13 cellular contexts compared by ENCODE assay signal in the genomic region with DNA sequence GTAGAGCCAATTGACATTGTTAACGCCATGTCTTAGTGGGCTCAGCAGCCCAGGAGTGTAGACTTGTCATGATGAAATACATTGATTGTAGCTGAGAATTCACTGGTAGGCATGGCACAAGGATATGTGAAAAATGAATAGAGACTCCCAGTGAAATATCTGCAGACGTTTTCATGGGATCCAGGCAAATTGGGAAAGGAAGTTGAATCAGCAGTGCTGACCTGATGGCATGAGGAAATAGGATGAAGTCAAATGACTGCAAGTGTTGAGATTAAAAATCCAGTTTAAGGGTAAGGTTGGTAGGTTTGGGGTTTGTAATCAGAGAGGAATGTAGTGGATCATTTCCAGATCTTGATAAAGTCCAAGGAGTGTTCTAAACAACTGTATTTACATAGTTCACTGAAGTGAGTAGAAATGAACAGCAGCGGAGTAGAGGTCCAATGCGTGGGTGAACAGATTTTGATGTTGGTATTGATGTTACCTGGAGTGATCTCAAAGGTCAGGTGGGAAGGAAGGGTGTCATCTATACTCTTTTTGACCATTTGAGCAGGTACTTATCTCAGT. TPM values are rescaled to one million over a fixed set of nuclear protein-coding genes. Genes with fewer than 3 reads are reported as not detected.
A peak's percentile ranks its signal among the peaks of the same experiment; 100 is the strongest.
DNase-seq lines count a peak whose midpoint lies in the region; ATAC-seq and TF ChIP-seq lines count a peak whose summit lies in the region.
"Had no signal": no experiment of that assay in that cellular context is flagged by ENCODE, and none has a peak within 500 bp of the region (broad histone marks: within the 10 kb centered on the region; RNA-seq: fewer than 3 reads in every experiment).

No MANE protein-coding gene starts in this region.

- H3K4me3 Mint-ChIP-seq in endothelial cell (ENCODE audit: unreplicated experiment): no peak overlapping the region
- H3K4me3 Mint-ChIP-seq: activated naive CD4-positive, alpha-beta T cell treated with anti-CD3 and anti-CD28 coated beads, Interleukin-2, amount 10 ng/mL, durations not matched to agents 7 days and 5 days; endodermal cell had no signal

- peaks cover 13% of the 10 kb centered on the region; the same call in 1 of the 2 replicates for H3F3A ChIP-seq in GM23248 (ENCODE audit: insufficient read depth)

- peak overlapping the region in 1 of 2 donors; percentile 30 for H3K27ac Mint-ChIP-seq in activated naive CD4-positive, alpha-beta T cell treated with anti-CD3 and anti-CD28 coated beads, Interleukin-2, amount 50 U/mL, for 72 hours
- H3K27ac Mint-ChIP-seq in endothelial cell (ENCODE audit: unreplicated experiment): no peak overlapping the region
- H3K27ac Mint-ChIP-seq: activated naive CD4-positive, alpha-beta T cell treated with anti-CD3 and anti-CD28 coated beads, Interleukin-2, amount 10 ng/mL, durations not matched to agents 7 days and 5 days; endodermal cell had no signal

- H3K4me1 ChIP-seq in GM23248 (ENCODE audit: insufficient read depth): peaks cover 14% of the 10 kb centered on the region
- peaks cover 7% of the 10 kb centered on the region for H3K4me1 ChIP-seq in fibroblast of lung (ENCODE audit: control insufficient read depth, extremely low read depth, insufficient read depth, low read length)
- H3K4me1 ChIP-seq: Peyer's patch had no signal

- no peaks in the 10 kb centered on the region for H3K79me2 ChIP-seq in GM23248 (ENCODE audit: insufficient read depth)
- no peaks in the 10 kb centered on the region for H3K79me2 ChIP-seq in fibroblast of lung (ENCODE audit: control insufficient read depth, insufficient read depth, low read length)

- H4K20me1 ChIP-seq in GM23248 (ENCODE audit: insufficient read depth): no peaks in the 10 kb centered on the region
- no peaks in the 10 kb centered on the region for H4K20me1 ChIP-seq in fibroblast of lung (ENCODE audit: control insufficient read depth, extremely low read depth, insufficient read depth, low read length)

- TF ChIP-seq CTCF in fibroblast of lung (conservative IDR thresholded peaks at IDR 0.05 in 1 of 2, IDR thresholded peaks at IDR 0.05 in 1 of 2; ENCODE audit: low read depth in 1 of 2, low read length in 2 of 2) (no peak), endothelial cell (IDR thresholded peaks at IDR 0.05; ENCODE audit: unreplicated experiment) (no peak)

- WGBS in GM23248 (ENCODE audit: low coverage in 1 of 2, low lambda C conversion rate in 2 of 2, missing lambda C conversion rate in 2 of 2), 2 experiments: 40 to 41% methylated on average over 4 of the region's 4 CpGs

- ATAC-seq in activated naive CD4-positive, alpha-beta T cell treated with anti-CD3 and anti-CD28 coated beads, Interleukin-2, amount 50 U/mL, for 72 hours: no peak
- no peak for ATAC-seq in GM18520 (IDR thresholded peaks at IDR 0.05; ENCODE audit: unreplicated experiment)
- ATAC-seq: activated CD4-positive, CD25-positive, alpha-beta regulatory T cell treated with anti-CD3 and anti-CD28 coated beads, Interleukin-2, amount 50 U/mL, for 24 hours had no signal

- DNase-seq in GM23248 (peak; percentile 80), RPMI7951 (ENCODE audit: low read depth) (peak; percentile 93), fibroblast of lung (ENCODE audit: low read depth in 2 of 2) (peak; percentile 82 to 88), renal cortical epithelial cell (ENCODE audit: low read depth) (peak; percentile 93), NCI-H82 (lab: John Stamatoyannopoulos, UW) (no peak), endothelial cell (ENCODE audit: low spot score) (no peak)
- DNase-seq in activated naive CD4-positive, alpha-beta T cell treated with anti-CD3 and anti-CD28 coated beads, Interleukin-2, amount 50 U/mL, for 72 hours (ENCODE audit: low spot score in 2 of 2): no peak
- DNase-seq: activated naive CD4-positive, alpha-beta T cell treated with anti-CD3 and anti-CD28 coated beads, Interleukin-2, amount 10 ng/mL, durations not matched to agents 7 days and 5 days; endodermal cell; NCI-H1436; Peyer's patch had no signal

- H3K36me3 ChIP-seq in GM23248 (ENCODE audit: low read depth) (peaks cover 9% of the 10 kb centered on the region; the same call in 1 of the 2 replicates), fibroblast of lung (ENCODE audit: control insufficient read depth, insufficient read depth, low read length) (no peaks in the 10 kb centered on the region)

- no peak overlapping the region for H3K4me3 ChIP-seq in GM23248
- no peak overlapping the region for H3K4me3 ChIP-seq in fibroblast of lung (replicated peaks in 1 of 4; ENCODE audit: control extremely low read depth in 1 of 4, insufficient read depth in 1 of 4, low read depth in 3 of 4, low read length in 4 of 4)
- H3K4me3 ChIP-seq: Peyer's patch had no signal

- no peaks in the 10 kb centered on the region for H3K9me3 Mint-ChIP-seq in activated naive CD4-positive, alpha-beta T cell treated with anti-CD3 and anti-CD28 coated beads, Interleukin-2, amount 50 U/mL, for 72 hours
- H3K9me3 Mint-ChIP-seq in endothelial cell (ENCODE audit: unreplicated experiment): no peaks in the 10 kb centered on the region
- H3K9me3 Mint-ChIP-seq: activated naive CD4-positive, alpha-beta T cell treated with anti-CD3 and anti-CD28 coated beads, Interleukin-2, amount 10 ng/mL, durations not matched to agents 7 days and 5 days; endodermal cell had no signal

- H3K27ac ChIP-seq in GM23248 (peak overlapping the region; percentile 50; the same call in 1 of the 2 replicates), fibroblast of lung (ENCODE audit: insufficient read depth, low read length) (no peak overlapping the region)
- H3K27ac ChIP-seq: Peyer's patch had no signal

- H3K4me1 Mint-ChIP-seq in endothelial cell (ENCODE audit: unreplicated experiment): peaks cover 14% of the 10 kb centered on the region

- H2AFZ ChIP-seq in GM23248 (no peak overlapping the region), fibroblast of lung (ENCODE audit: low read length) (no peak overlapping the region)

- no peaks in the 10 kb centered on the region for H3K9me2 ChIP-seq in GM23248 (ENCODE audit: insufficient read depth)

- H3K9me3 ChIP-seq in GM23248 (ENCODE audit: low read depth): no peaks in the 10 kb centered on the region
- no peaks in the 10 kb centered on the region for H3K9me3 ChIP-seq in fibroblast of lung (ENCODE audit: control insufficient read depth, insufficient read depth, low read depth, low read length)
- H3K9me3 ChIP-seq: Peyer's patch had no signal

- H3K9ac ChIP-seq in GM23248 (no peak overlapping the region), fibroblast of lung (ENCODE audit: insufficient read depth, low read length) (no peak overlapping the region)

- in situ Hi-C loops in GM23248 (cut with MboI): no loop called here

- no peaks in the 10 kb centered on the region for H3K27me3 ChIP-seq in GM23248 (replicated peaks; ENCODE audit: insufficient read depth)
- H3K27me3 ChIP-seq in fibroblast of lung (ENCODE audit: control insufficient read depth, insufficient read depth, low read length): no peaks in the 10 kb centered on the region
- H3K27me3 ChIP-seq: Peyer's patch had no signal

- peak overlapping the region; percentile 14 for H3K4me2 ChIP-seq in GM23248 (ENCODE audit: unreplicated experiment)
- no peak overlapping the region for H3K4me2 ChIP-seq in fibroblast of lung (ENCODE audit: extremely low read depth, insufficient read depth, low read length)

- H3K36me3 Mint-ChIP-seq in activated naive CD4-positive, alpha-beta T cell treated with anti-CD3 and anti-CD28 coated beads, Interleukin-2, amount 50 U/mL, for 72 hours: peaks cover 19 to 42% of the 10 kb centered on the region in 2 donors
- H3K36me3 Mint-ChIP-seq in endothelial cell (ENCODE audit: low read depth, unreplicated experiment): no peaks in the 10 kb centered on the region

- peaks cover 2% of the 10 kb centered on the region for H3K27me3 Mint-ChIP-seq in endothelial cell (ENCODE audit: unreplicated experiment)
- H3K27me3 Mint-ChIP-seq: activated naive CD4-positive, alpha-beta T cell treated with anti-CD3 and anti-CD28 coated beads, Interleukin-2, amount 10 ng/mL, durations not matched to agents 7 days and 5 days had no signal

RNA-seq across cellular contexts. Expression of a gene that starts 24.6 kb away (rescaled TPM):
- total RNA-seq in GM23248 (2014; rRNA removed; shearing (Covaris generic)): 13.0 and 21.0 TPM in 2 replicates
- polyA plus RNA-seq in GM23248 (2016; fragmentation: Nextera tagmentation; extraction: Ambion mirVana): 35.6 and 36.1 TPM in 2 replicates
- 10.8 and 13.0 TPM in 2 replicates for total RNA-seq in RPMI7951 (2014; rRNA removed; shearing (Covaris generic))
- total RNA-seq in fibroblast of lung: 7.7 and 9.9 TPM in 2 replicates
- polyA plus RNA-seq in fibroblast of lung: 14.7 and 31.1 TPM in 2 replicates
- polyA plus RNA-seq in fibroblast of lung (2012): 10.0 and 17.6 TPM in 2 replicates
- 2.4 and 3.7 TPM in 2 replicates for polyA minus RNA-seq in fibroblast of lung (ENCODE audit: low replicate concordance)
- total RNA-seq in renal cortical epithelial cell: 20.0 and 35.3 TPM in 2 replicates
- 10 to 100 TPM; 25.9 to 96.2 TPM for total RNA-seq in activated naive CD4-positive, alpha-beta T cell treated with anti-CD3 and anti-CD28 coated beads, Interleukin-2, amount 50 U/mL, for 72 hours
- total RNA-seq in endothelial cell (ENCODE audit: unreplicated experiment): 21.2 TPM

Comparison
In these comparisons a context has a peak if more than half of its experiments do, and no peak if none do; other contexts are left out.
1. DNase-seq: peak in GM23248 (single experiment), RPMI7951 (single experiment), fibroblast of lung (2 of 2) and renal cortical epithelial cell (single experiment); none in activated naive CD4-positive, alpha-beta T cell treated with anti-CD3 and anti-CD28 coated beads, Interleukin-2, amount 50 U/mL, for 72 hours (0 of 2), NCI-H82 (single experiment) and endothelial cell (single experiment).